7 cellular contexts compared by ENCODE assay signal in genomic region chrX:154541896-154542722, GRCh38. TPM values are rescaled to one million over a fixed set of nuclear protein-coding genes. Genes with fewer than 3 reads are reported as not detected.
DNase-seq lines count a peak whose midpoint lies in the region; ATAC-seq and TF ChIP-seq lines count a peak whose summit lies in the region.

No MANE protein-coding gene starts in this region.

- H3K9ac ChIP-seq in SK-N-MC (ENCODE audit: insufficient read length) = no peak overlapping the region

- DNase-seq in HFF-Myc (ENCODE audit: extremely low read depth, low read depth) (peak; percentile 67), SK-N-MC (ENCODE audit: low read depth, low spot score) (no peak), body of pancreas (peak; percentile 58 to 76 (median 65)), left lung (peak; percentile 69 to 84)
- DNase-seq in stimulated activated CD8-positive, alpha-beta memory T cell treated with anti-CD3 and anti-CD28 coated beads, Interleukin-7, amount 100 ng/mL, for 24 hours (ENCODE audit: low read depth) = peak; percentile 21

- H3K9me3 ChIP-seq in SK-N-MC (ENCODE audit: low read depth, low read length) = no peaks in the 10 kb centered on the region
- no peaks in the 10 kb centered on the region for H3K9me3 ChIP-seq in body of pancreas
- no peaks in the 10 kb centered on the region for H3K9me3 ChIP-seq in left lung

- H3K27ac ChIP-seq in SK-N-MC (peak overlapping the region; percentile 26; the same call in 1 of the 2 replicates), body of pancreas (peak overlapping the region in 2 of 4 donors; percentile 55 to 67), left lung (peak overlapping the region; percentile 67 to 92)

- TF ChIP-seq CTCF in HFF-Myc (IDR thresholded peaks at IDR 0.05; ENCODE audit: low read depth, low read length, missing control alignments) (no peak), body of pancreas (IDR thresholded peaks at IDR 0.05) (no peak), left lung (IDR thresholded peaks at IDR 0.05) (no peak)

- H3K36me3 ChIP-seq in SK-N-MC (ENCODE audit: insufficient read depth, low read length) (peaks cover 5% of the 10 kb centered on the region; the same call in 1 of the 2 replicates), body of pancreas (replicated peaks in 1 of 2; ENCODE audit: insufficient read depth in 1 of 2, low read depth in 2 of 2) (no peaks in the 10 kb centered on the region), left lung (no peaks in the 10 kb centered on the region)

- no peak for TF ChIP-seq POLR2A in body of pancreas (IDR thresholded peaks at IDR 0.05)

- peaks cover 16% of the 10 kb centered on the region for H3K4me1 ChIP-seq in body of pancreas
- peaks cover 0 to 49% of the 10 kb centered on the region in 2 donors for H3K4me1 ChIP-seq in left lung

- ATAC-seq in body of pancreas (peak; percentile 34), left lung (peak; percentile 20), GM18858 (IDR thresholded peaks at IDR 0.05; ENCODE audit: unreplicated experiment) (no peak), HG03135 (IDR thresholded peaks at IDR 0.05; ENCODE audit: unreplicated experiment) (no peak)

- 73 to 83% methylated on average over 4 to 5 of the region's 12 CpGs for WGBS in body of pancreas, 2 donors

- no peaks in the 10 kb centered on the region for H3K27me3 ChIP-seq in body of pancreas
- H3K27me3 ChIP-seq in left lung = no peaks in the 10 kb centered on the region

- intact Hi-C loops in body of pancreas (cut with DNase I) = no loop called here
- intact Hi-C loops in left lung (cut with DNase I) = no loop called here

- H3K4me3 ChIP-seq in HFF-Myc (replicated peaks; ENCODE audit: low read depth, low read length) (no peak overlapping the region), SK-N-MC (no peak overlapping the region), body of pancreas (no peak overlapping the region), left lung (peak overlapping the region in 1 of 2 donors; percentile 29)

RNA-seq across cellular contexts. Expression of gene G6PD, which starts 4.5 kb away (rescaled TPM):
- total RNA-seq in body of pancreas = 10 to 100 TPM in 1 of 2 donors, 1 to 10 TPM in 1; 7.6 to 16.1 TPM
- 100 to 1,000 TPM in 1 of 2 donors, 10 to 100 TPM in 1; 66.8 to 109 TPM for total RNA-seq in left lung

RNA-seq across cellular contexts. Expression of gene IKBKG, which starts 5.3 kb away (rescaled TPM):
- total RNA-seq in body of pancreas (10 to 100 TPM in 1 of 2 donors, 1 to 10 TPM in 1; 9.9 to 11.9 TPM), left lung (10 to 100 TPM; 28.1 to 52.5 TPM)

RNA-seq across cellular contexts. Expression of gene FAM3A, which starts 26.1 kb away (rescaled TPM):
- total RNA-seq in body of pancreas (10 to 100 TPM; 32.3 to 48.3 TPM), left lung (10 to 100 TPM; 35.3 to 43.6 TPM)

RNA-seq across cellular contexts. Expression of gene CTAG1A, which starts 42.8 kb away (rescaled TPM):
- not detected for total RNA-seq in body of pancreas
- total RNA-seq in left lung = not detected

RNA-seq across cellular contexts. Expression of gene SLC10A3, which starts 51.7 kb away (rescaled TPM):
- total RNA-seq in body of pancreas (10 to 100 TPM; 18.9 to 24.7 TPM), left lung (10 to 100 TPM; 25.1 to 26.8 TPM)

Comparison
In these comparisons a context has a peak if more than half of its experiments do, and no peak if none do; other contexts are left out.
1. ATAC-seq: peak in body of pancreas (single experiment) and left lung (single experiment); none in GM18858 (single experiment) and HG03135 (single experiment).